In the genomic region with DNA sequence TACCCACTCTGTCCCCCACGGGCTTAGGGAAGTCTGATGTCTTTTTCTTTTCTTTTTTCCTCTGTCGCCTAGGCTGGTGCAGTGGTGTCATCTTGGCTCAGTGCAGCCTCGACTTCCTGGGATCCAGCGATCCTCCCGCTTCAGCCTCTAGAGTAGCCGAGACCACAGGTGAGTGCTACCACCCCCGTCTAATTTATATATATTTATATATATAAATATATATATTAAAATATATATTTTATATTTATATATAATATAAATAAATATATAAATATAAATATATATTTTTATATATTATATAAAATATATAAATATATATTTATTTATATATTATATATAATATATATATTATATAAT, we compare ENCODE assay signal across 8 cellular contexts. TPM values are rescaled to one million over a fixed set of nuclear protein-coding genes. Genes with fewer than 3 reads are reported as not detected.
A peak's percentile ranks its signal among the peaks of the same experiment; 100 is the strongest.
DNase-seq lines count a peak whose midpoint lies in the region; ATAC-seq, FAIRE-seq and TF ChIP-seq lines count a peak whose summit lies in the region.

No MANE protein-coding gene starts in this region.

- no peaks in the 10 kb centered on the region for H3K27me3 ChIP-seq in CD8-positive, alpha-beta T cell (ENCODE audit: insufficient read depth, low read length)
- peaks cover 85% of the 10 kb centered on the region for H3K27me3 ChIP-seq in NT2/D1 (ENCODE audit: insufficient read depth, insufficient read length)
- peaks cover 69% of the 10 kb centered on the region for H3K27me3 ChIP-seq in endodermal cell (ENCODE audit: control insufficient read depth, insufficient read depth, low read length, poor library complexity, severe bottlenecking)
- H3K27me3 ChIP-seq in neutrophil, result no peaks in the 10 kb centered on the region

- no peak for DNase-seq in CD8-positive, alpha-beta T cell
- DNase-seq in NT2/D1 (ENCODE audit: low read depth, low spot score), result no peak
- no peak for DNase-seq in endodermal cell
- no peak for DNase-seq in iPS-NIHi7 (ENCODE audit: extremely low spot score)
- DNase-seq in HTR-8/SVneo (ENCODE audit: insufficient read length, low spot score), result no peak
- no peak for DNase-seq in RPMI8226

- POLR2A ChIA-PET in CD8-positive, alpha-beta T cell (lab: Charles Lee), result interaction anchor here (1.7 to 12.1 kb wide), 10 partner anchors 10 to 270 kb away, joined by 7 to 583 read pairs (median 113); a partner anchor contains a TSS

- H3K9me3 ChIP-seq in CD8-positive, alpha-beta T cell (ENCODE audit: low read length), result no peaks in the 10 kb centered on the region
- no peaks in the 10 kb centered on the region for H3K9me3 ChIP-seq in NT2/D1 (ENCODE audit: insufficient read depth, low read length)
- no peaks in the 10 kb centered on the region for H3K9me3 ChIP-seq in endodermal cell (ENCODE audit: control insufficient read depth, low read length)
- H3K9me3 ChIP-seq in neutrophil, result no peaks in the 10 kb centered on the region

- no peaks in the 10 kb centered on the region for H3K27me3 Mint-ChIP-seq in CD8-positive, alpha-beta T cell (ENCODE audit: low read depth)
- H3K27me3 Mint-ChIP-seq in endodermal cell (ENCODE audit: insufficient read depth), result peaks cover 81% of the 10 kb centered on the region

- peaks cover 43% of the 10 kb centered on the region for H3K4me1 Mint-ChIP-seq in CD8-positive, alpha-beta T cell (ENCODE audit: low read depth)
- H3K4me1 Mint-ChIP-seq in endodermal cell, result peaks cover 29% of the 10 kb centered on the region

- CTCF ChIA-PET in CD8-positive, alpha-beta T cell (lab: Charles Lee), result interaction anchor here (0.9 to 3.8 kb wide), 10 partner anchors 11 to 441 kb away, joined by 3 to 85 read pairs (median 25); a partner anchor contains a TSS

- WGBS in endodermal cell (ENCODE audit: insufficient coverage in 1 of 2, insufficient read length in 1 of 2), 2 experiments, result 0 to 29% methylated on average over 3 to 6 of the region's 7 CpGs

- H3K4me3 Mint-ChIP-seq in CD8-positive, alpha-beta T cell, result peak overlapping the region; percentile 93
- H3K4me3 Mint-ChIP-seq in endodermal cell, result peak overlapping the region; percentile 60

- H3K36me3 ChIP-seq in CD8-positive, alpha-beta T cell (ENCODE audit: insufficient read depth, low read length), result no peaks in the 10 kb centered on the region
- no peaks in the 10 kb centered on the region for H3K36me3 ChIP-seq in NT2/D1 (ENCODE audit: insufficient read depth, insufficient read length, low read length)
- no peaks in the 10 kb centered on the region for H3K36me3 ChIP-seq in endodermal cell (ENCODE audit: control insufficient read depth, insufficient read depth, low read length)
- no peaks in the 10 kb centered on the region for H3K36me3 ChIP-seq in neutrophil

- peaks cover 11% of the 10 kb centered on the region for H3K4me1 ChIP-seq in CD8-positive, alpha-beta T cell (ENCODE audit: insufficient read depth, low read length)
- H3K4me1 ChIP-seq in NT2/D1 (ENCODE audit: insufficient read depth, insufficient read length), result no peaks in the 10 kb centered on the region
- peaks cover 2% of the 10 kb centered on the region for H3K4me1 ChIP-seq in endodermal cell (ENCODE audit: control insufficient read depth, insufficient read depth, low read length)
- H3K4me1 ChIP-seq in neutrophil (ENCODE audit: control insufficient read depth in 1 of 2, insufficient read depth in 1 of 2, low read depth in 1 of 2, low read length in 1 of 2), result peaks cover 27 to 31% of the 10 kb centered on the region in 2 experiments

- intact Hi-C loops in CD8-positive, alpha-beta T cell (cut with DNase I, micrococcal nuclease), result no loop called here

- FAIRE-seq in HTR-8/SVneo (lab: Jason Lieb, UNC), result no peak

- peak overlapping the region; percentile 98 for H3K27ac Mint-ChIP-seq in CD8-positive, alpha-beta T cell
- no peak overlapping the region for H3K27ac Mint-ChIP-seq in endodermal cell

- ATAC-seq in CD8-positive, alpha-beta T cell, result no peak
- ATAC-seq in GM19395 (IDR thresholded peaks at IDR 0.05; ENCODE audit: unreplicated experiment), result no peak

- H3K9ac ChIP-seq in NT2/D1 (ENCODE audit: insufficient read length, low read depth), result peak overlapping the region; percentile 42
- no peak overlapping the region for H3K9ac ChIP-seq in endodermal cell (ENCODE audit: extremely low read depth, low read length, poor library complexity, severe bottlenecking)

- peak overlapping the region; percentile 93 for H3K27ac ChIP-seq in CD8-positive, alpha-beta T cell (ENCODE audit: low read depth, low read length)
- H3K27ac ChIP-seq in endodermal cell (ENCODE audit: low read depth, low read length) (no peak overlapping the region), neutrophil (peak overlapping the region; percentile 96)

- H3K9me3 Mint-ChIP-seq in CD8-positive, alpha-beta T cell, result no peaks in the 10 kb centered on the region
- no peaks in the 10 kb centered on the region for H3K9me3 Mint-ChIP-seq in endodermal cell

- TF ChIP-seq CTCF in CD8-positive, alpha-beta T cell (IDR thresholded peaks at IDR 0.05), result no peak
- no peak for TF ChIP-seq CTCF in endodermal cell (conservative IDR thresholded peaks at IDR 0.05)
- TF ChIP-seq CTCF in neutrophil (IDR thresholded peaks at IDR 0.05), result no peak

- H3K4me3 ChIP-seq in CD8-positive, alpha-beta T cell (ENCODE audit: low read depth, low read length), result peak overlapping the region; percentile 86
- H3K4me3 ChIP-seq in NT2/D1 (ENCODE audit: insufficient read length, low read depth) (peak overlapping the region; percentile 42), endodermal cell (ENCODE audit: low read length) (peak overlapping the region; percentile 84), neutrophil (ENCODE audit: low read depth in 1 of 2, low read length in 1 of 2) (peak overlapping the region; percentile 79)

- H3K36me3 Mint-ChIP-seq in CD8-positive, alpha-beta T cell, result peaks cover 30% of the 10 kb centered on the region
- H3K36me3 Mint-ChIP-seq in endodermal cell (ENCODE audit: low read depth), result no peaks in the 10 kb centered on the region

RNA-seq across cellular contexts. Expression of a gene that starts 3.3 kb away (rescaled TPM):
- total RNA-seq in CD8-positive, alpha-beta T cell, result 10 to 100 TPM; 38.2 to 39.5 TPM
- total RNA-seq in endodermal cell, result under 1 TPM; 0.73 to 0.97 TPM
- 1.5 TPM for polyA plus RNA-seq in endodermal cell (2013, experiment 1 of 2)
- 0.91 TPM for polyA plus RNA-seq in endodermal cell (2013, experiment 2 of 2)

Comparison
In these comparisons a context has a peak if more than half of its experiments do, and no peak if none do; other contexts are left out.
1. RNA of a gene that starts 3.3 kb away (total RNA-seq): 38.2 to 39.5 TPM in CD8-positive, alpha-beta T cell; 0.73 to 0.97 TPM in endodermal cell; every median in the first group is over 10 times any median in the second.
2. Peak in every context shown above with its lines, with median percentiles within 50 percentile points of each other: H3K4me3 ChIP-seq.